18 cellular contexts compared by ENCODE assay signal in genomic region chr20:16576219-16576618, GRCh38. TPM values are rescaled to one million over a fixed set of nuclear protein-coding genes. Genes with fewer than 3 reads are reported as not detected.
A peak's percentile ranks its signal among the peaks of the same experiment; 100 is the strongest.
DNase-seq lines count a peak whose midpoint lies in the region; TF ChIP-seq lines count a peak whose summit lies in the region.
"Had no signal": no experiment of that assay in that cellular context is flagged by ENCODE, and none has a peak within 500 bp of the region (broad histone marks: within the 10 kb centered on the region; RNA-seq: fewer than 3 reads in every experiment).

No MANE protein-coding gene starts in this region.

- no peak for TF ChIP-seq CTCF in 22Rv1 (IDR thresholded peaks at IDR 0.05)

- H3K9me3 ChIP-seq in BLaER1: no peaks in the 10 kb centered on the region
- H3K9me3 ChIP-seq in SJCRH30 (replicated peaks): no peaks in the 10 kb centered on the region
- H3K9me3 ChIP-seq: esophagus muscularis mucosa, HAP-1, SJSA1, tibial artery had no signal

- no peaks in the 10 kb centered on the region for H4K20me1 ChIP-seq in BLaER1

- no peak overlapping the region for H3K4me3 ChIP-seq in BLaER1
- H3K4me3 ChIP-seq in SJCRH30: no peak overlapping the region
- H3K4me3 ChIP-seq: SJSA1 had no signal

- no peaks in the 10 kb centered on the region for H3K27me3 ChIP-seq in BLaER1
- H3K27me3 ChIP-seq in SJCRH30: no peaks in the 10 kb centered on the region
- H3K27me3 ChIP-seq: esophagus muscularis mucosa, SJSA1, tibial artery had no signal

- H3K4me2 ChIP-seq in BLaER1: peak overlapping the region; percentile 96

- H3K4me1 ChIP-seq in BLaER1: peaks cover 38% of the 10 kb centered on the region
- no peaks in the 10 kb centered on the region for H3K4me1 ChIP-seq in SJCRH30
- H3K4me1 ChIP-seq: SJSA1 had no signal

- 0 out of 2 replicates have a peak overlapping the region, but pooled peaks have one; percentile 75 for H3K9ac ChIP-seq in BLaER1

- H3K36me3 ChIP-seq in BLaER1 (no peaks in the 10 kb centered on the region), SJCRH30 (no peaks in the 10 kb centered on the region)
- H3K36me3 ChIP-seq: esophagus muscularis mucosa, HAP-1, SJSA1, tibial artery had no signal

- peak; percentile 19 for DNase-seq in NCI-H2227 treated with DMSO at 0.1 percent for 48 hours (lab: John Stamatoyannopoulos, UW)
- peak; percentile 39 for DNase-seq in iPS-NIHi11 (ENCODE audit: low spot score)
- DNase-seq in DMS114 treated with DMSO at 0.1 percent for 48 hours (lab: John Stamatoyannopoulos, UW; ENCODE audit: unreplicated experiment): no peak
- no peak for DNase-seq in NCI-H82 treated with DMSO at 0.1 percent for 48 hours (lab: John Stamatoyannopoulos, UW; ENCODE audit: unreplicated experiment)
- no peak for DNase-seq in SJCRH30
- DNase-seq: activated CD4-positive, alpha-beta T cell treated with anti-CD3 and anti-CD28 coated beads, Interleukin-2, amount 50 U/mL, for 4 hours; activated naive CD4-positive, alpha-beta T cell treated with anti-CD3 and anti-CD28 coated beads, Interleukin-2, amount 10 ng/mL, durations not matched to agents 7 days and 5 days; effector CD8-positive, alpha-beta T cell; EL; NCI-H1105 treated with DMSO at 0.1 percent for 48 hours; PC-3; stimulated activated naive CD4-positive, alpha-beta T cell; tibial artery had no signal

- H3K27ac ChIP-seq in 22Rv1 (peak overlapping the region; percentile 97), BLaER1 (no peak overlapping the region), SJCRH30 (no peak overlapping the region)
- H3K27ac ChIP-seq: SJSA1 had no signal

RNA-seq across cellular contexts. Expression of gene KIF16B, which starts 3.0 kb away (rescaled TPM):
- total RNA-seq in SJCRH30 (2014; rRNA removed; shearing (Covaris generic)): 2.0 and 2.6 TPM in 2 replicates

Comparison
In these comparisons a context has a peak if more than half of its experiments do, and no peak if none do; other contexts are left out.
1. DNase-seq: peak in NCI-H2227 treated with DMSO at 0.1 percent for 48 hours (single experiment) and iPS-NIHi11 (single experiment); none in DMS114 treated with DMSO at 0.1 percent for 48 hours (single experiment), NCI-H82 treated with DMSO at 0.1 percent for 48 hours (single experiment) and SJCRH30 (0 of 2).